ENCODE assay signal across 15 cellular contexts in genomic region chr17:44216674-44217073, GRCh38. TPM values are rescaled to one million over a fixed set of nuclear protein-coding genes. Genes with fewer than 3 reads are reported as not detected.
A peak's percentile ranks its signal among the peaks of the same experiment; 100 is the strongest.
DNase-seq lines count a peak whose midpoint lies in the region; ATAC-seq and TF ChIP-seq lines count a peak whose summit lies in the region.
"Had no signal": no experiment of that assay in that cellular context is flagged by ENCODE, and none has a peak within 500 bp of the region (broad histone marks: within the 10 kb centered on the region; RNA-seq: fewer than 3 reads in every experiment).

No MANE protein-coding gene starts in this region.

- ATAC-seq in activated naive CD8-positive, alpha-beta T cell treated with anti-CD3 and anti-CD28 coated beads, Interleukin-2, amount 50 U/mL, for 24 hours = no peak
- ATAC-seq: left colon had no signal

- no peaks in the 10 kb centered on the region for H3K27me3 Mint-ChIP-seq in activated naive CD8-positive, alpha-beta T cell treated with anti-CD3 and anti-CD28 coated beads, Interleukin-2, amount 50 U/mL, for 24 hours
- no peaks in the 10 kb centered on the region for H3K27me3 Mint-ChIP-seq in progenitor cell of endocrine pancreas

- peak overlapping the region; percentile 95 for H3K4me3 Mint-ChIP-seq in activated naive CD8-positive, alpha-beta T cell treated with anti-CD3 and anti-CD28 coated beads, Interleukin-2, amount 50 U/mL, for 24 hours
- peak overlapping the region; percentile 60 for H3K4me3 Mint-ChIP-seq in progenitor cell of endocrine pancreas (ENCODE audit: low read depth)

- H3K4me3 ChIP-seq in GM12864 (ENCODE audit: low read depth, low read length) = peak overlapping the region; percentile 68

- H3K9me3 Mint-ChIP-seq in activated naive CD8-positive, alpha-beta T cell treated with anti-CD3 and anti-CD28 coated beads, Interleukin-2, amount 50 U/mL, for 24 hours = no peaks in the 10 kb centered on the region
- H3K9me3 Mint-ChIP-seq in progenitor cell of endocrine pancreas (ENCODE audit: low read depth) = no peaks in the 10 kb centered on the region

- DNase-seq in GM12864 (ENCODE audit: low read depth) (no peak), MV-4-11 (lab: John Stamatoyannopoulos, UW) (peak; percentile 20), progenitor cell of endocrine pancreas (ENCODE audit: low spot score, unreplicated experiment) (no peak), anterior cingulate cortex (lab: John Stamatoyannopoulos, UW) (no peak), NCI-H82 (lab: John Stamatoyannopoulos, UW) (no peak), cortex of kidney (lab: John Stamatoyannopoulos, UW) (no peak)
- DNase-seq in activated naive CD8-positive, alpha-beta T cell treated with anti-CD3 and anti-CD28 coated beads, Interleukin-2, amount 50 U/mL, for 24 hours = no peak
- no peak for DNase-seq in activated CD4-positive, CD25-positive, alpha-beta regulatory T cell (lab: John Stamatoyannopoulos, UW)
- DNase-seq: cerebellar nuclear complex, left colon, SIG-M5 had no signal

- H3K27ac Mint-ChIP-seq in activated naive CD8-positive, alpha-beta T cell treated with anti-CD3 and anti-CD28 coated beads, Interleukin-2, amount 50 U/mL, for 24 hours = peak overlapping the region; percentile 99
- H3K27ac Mint-ChIP-seq in progenitor cell of endocrine pancreas = no peak overlapping the region

- H3K4me1 Mint-ChIP-seq in activated naive CD8-positive, alpha-beta T cell treated with anti-CD3 and anti-CD28 coated beads, Interleukin-2, amount 50 U/mL, for 24 hours = peaks cover 57% of the 10 kb centered on the region
- peaks cover 5% of the 10 kb centered on the region for H3K4me1 Mint-ChIP-seq in progenitor cell of endocrine pancreas (ENCODE audit: low read depth)

- TF ChIP-seq CTCF in GM12864 (IDR thresholded peaks at IDR 0.05; ENCODE audit: low read depth, low read length, missing control alignments) (no peak), progenitor cell of endocrine pancreas (IDR thresholded peaks at IDR 0.05; ENCODE audit: unreplicated experiment) (no peak)

- H3K36me3 Mint-ChIP-seq in activated naive CD8-positive, alpha-beta T cell treated with anti-CD3 and anti-CD28 coated beads, Interleukin-2, amount 50 U/mL, for 24 hours (ENCODE audit: low read depth) = peaks cover 50% of the 10 kb centered on the region
- H3K36me3 Mint-ChIP-seq in progenitor cell of endocrine pancreas (ENCODE audit: insufficient read depth) = peaks cover 22% of the 10 kb centered on the region

RNA-seq across cellular contexts. Expression of gene UBTF, which starts 2.8 kb away (rescaled TPM):
- total RNA-seq in progenitor cell of endocrine pancreas = 94.2 and 100 TPM in 2 replicates

RNA-seq across cellular contexts. Expression of gene ATXN7L3, which starts 17.0 kb away (rescaled TPM):
- total RNA-seq in progenitor cell of endocrine pancreas = 117 and 135 TPM in 2 replicates

RNA-seq across cellular contexts. Expression of gene TMUB2, which starts 29.9 kb away (rescaled TPM):
- total RNA-seq in progenitor cell of endocrine pancreas = 48.5 and 50.3 TPM in 2 replicates

RNA-seq across cellular contexts. Expression of gene ASB16, which starts 46.2 kb away (rescaled TPM):
- total RNA-seq in progenitor cell of endocrine pancreas = 0.49 and 0.89 TPM in 2 replicates
- total RNA-seq: frontal cortex, H4, renal cortical epithelial cell had no signal

RNA-seq across cellular contexts. Expression of gene SLC4A1, which starts 51.3 kb away (rescaled TPM):
- not detected in 2 replicates for total RNA-seq in progenitor cell of endocrine pancreas
- total RNA-seq: activated CD8-positive, alpha-beta memory T cell treated with anti-CD3 and anti-CD28 coated beads for 36 hours; H4; left colon; renal cortical epithelial cell had no signal
